ENCODE assay signal across 27 cellular contexts in genomic region chr9:110244616-110245015, GRCh38. TPM values are rescaled to one million over a fixed set of nuclear protein-coding genes. Genes with fewer than 3 reads are reported as not detected.
"Had no signal": no experiment of that assay in that cellular context is flagged by ENCODE, and none has a peak within 500 bp of the region (broad histone marks: within the 10 kb centered on the region; RNA-seq: fewer than 3 reads in every experiment).

No MANE protein-coding gene starts in this region.

- DNase-seq: IMR-90, Kasumi-1, MM.1S, NCI-H1048, NCI-H1105, NCI-H1417, NCI-H146, NCI-H1694 treated with DMSO at 0.1 percent for 48 hours, NCI-H1930, NCI-H2081, NCI-H2107, NCI-H226, NCI-H446, NCI-H510A, NCI-H524 treated with DMSO at 0.1 percent for 48 hours, NCI-H69, NCI-H774, Right ventricle myocardium superior, RPMI8226, SIG-M5, SK-N-SH, SW 1271 had no signal

- H3K4me3 ChIP-seq: SJSA1 had no signal

- H3K27ac ChIP-seq: HL-60, KMS-11, SJSA1 had no signal

- H3K9me3 ChIP-seq: SJSA1, SK-N-SH had no signal

- FAIRE-seq: RCC 7860 had no signal

- H3K27me3 ChIP-seq: SJSA1 had no signal

- H3K9ac ChIP-seq: KMS-11, SK-N-SH had no signal

- H3K4me1 ChIP-seq: SJSA1 had no signal

- H3K4me2 ChIP-seq: KMS-11, SK-N-SH had no signal

RNA-seq across cellular contexts. Expression of gene C9orf152, which starts 36.7 kb away (rescaled TPM):
- total RNA-seq: IMR-90, M059J, Right ventricle myocardium superior, SJSA1 had no signal
- polyA plus RNA-seq: IMR-90, SK-N-SH had no signal
